Comparison of ENCODE assay signal across 8 cellular contexts in genomic region chrX:15854080-15854655, GRCh38. TPM values are rescaled to one million over a fixed set of nuclear protein-coding genes. Genes with fewer than 3 reads are reported as not detected.
DNase-seq lines count a peak whose midpoint lies in the region; ATAC-seq lines count a peak whose summit lies in the region.

No MANE protein-coding gene starts in this region.

- H3K27ac Mint-ChIP-seq in effector memory CD8-positive, alpha-beta T cell = peak overlapping the region in 1 of 2 donors; percentile 96

- H3K4me1 ChIP-seq in mesodermal cell (ENCODE audit: control insufficient read depth, insufficient read depth, low read length, poor library complexity, severe bottlenecking) = peaks cover 6% of the 10 kb centered on the region

- H3K36me3 Mint-ChIP-seq in effector memory CD8-positive, alpha-beta T cell (ENCODE audit: insufficient read depth) = peaks cover 16% of the 10 kb centered on the region

- ATAC-seq in GM18498 (IDR thresholded peaks at IDR 0.05; ENCODE audit: unreplicated experiment) (peak; percentile 41), HG02610 (IDR thresholded peaks at IDR 0.05; ENCODE audit: unreplicated experiment) (peak; percentile 28)
- peak; percentile 14 for ATAC-seq in effector memory CD8-positive, alpha-beta T cell (replicated peaks)

- no peaks in the 10 kb centered on the region for H3K9me3 ChIP-seq in mesodermal cell (ENCODE audit: control insufficient read depth, low read length)

- peak overlapping the region; percentile 68 to 88 for H3K4me3 Mint-ChIP-seq in effector memory CD8-positive, alpha-beta T cell

- DNase-seq in NCI-H2171 (lab: John Stamatoyannopoulos, UW) = peak; percentile 4
- DNase-seq in activated CD8-positive, alpha-beta memory T cell treated with anti-CD3 and anti-CD28 coated beads for 4 hours (ENCODE audit: low read depth in 2 of 2) = peak; percentile 0 to 14
- peak; percentile 6 to 32 (median 24) for DNase-seq in effector memory CD8-positive, alpha-beta T cell
- DNase-seq in stimulated activated CD8-positive, alpha-beta memory T cell treated with anti-CD3 and anti-CD28 coated beads, Interleukin-7, amount 100 ng/mL, for 1 hour (ENCODE audit: low read depth in 2 of 2) = peak; percentile 8 to 13
- DNase-seq in NCI-H2107 treated with DMSO at 0.1 percent for 48 hours (lab: John Stamatoyannopoulos, UW; ENCODE audit: unreplicated experiment) = no peak

- H3K9me3 Mint-ChIP-seq in effector memory CD8-positive, alpha-beta T cell = no peaks in the 10 kb centered on the region

- peaks cover 8% of the 10 kb centered on the region for H3K36me3 ChIP-seq in mesodermal cell (ENCODE audit: control insufficient read depth, insufficient read depth, low read length)

- 0% methylated on average over 8 to 15 of the region's 65 CpGs for WGBS in mesodermal cell (ENCODE audit: insufficient coverage in 2 of 2), 2 experiments

- H3K4me3 ChIP-seq in mesodermal cell (ENCODE audit: extremely low read depth, insufficient read depth, low read length, poor library complexity, severe bottlenecking) = peak overlapping the region; percentile 62

- H3K4me1 Mint-ChIP-seq in effector memory CD8-positive, alpha-beta T cell (ENCODE audit: low read depth in 2 of 2) = peaks cover 6 to 15% of the 10 kb centered on the region in 2 donors

- H3K27me3 Mint-ChIP-seq in effector memory CD8-positive, alpha-beta T cell = no peaks in the 10 kb centered on the region

- peak overlapping the region; percentile 57 for H3K27ac ChIP-seq in mesodermal cell (ENCODE audit: low read depth, low read length, severe bottlenecking)

RNA-seq across cellular contexts. Expression of gene AP1S2, which starts 0.4 kb away (rescaled TPM):
- 133 TPM for polyA plus RNA-seq in mesodermal cell (2013, experiment 1 of 2)
- 145 TPM for polyA plus RNA-seq in mesodermal cell (2013, experiment 2 of 2)
